ENCODE assay signal across 13 cellular contexts in genomic region chr6:154766993-154767392, GRCh38. TPM values are rescaled to one million over a fixed set of nuclear protein-coding genes. Genes with fewer than 3 reads are reported as not detected.
DNase-seq lines count a peak whose midpoint lies in the region; ATAC-seq, FAIRE-seq and TF ChIP-seq lines count a peak whose summit lies in the region.
"Had no signal": no experiment of that assay in that cellular context is flagged by ENCODE, and none has a peak within 500 bp of the region (broad histone marks: within the 10 kb centered on the region; RNA-seq: fewer than 3 reads in every experiment).

No MANE protein-coding gene starts in this region.

- in situ Hi-C loops in GM23248 (cut with MboI), result no loop called here
- in situ Hi-C loops in astrocyte of the spinal cord (cut with HindIII; ENCODE audit: low sequenced_read_pairs), result no loop called here

- TF ChIP-seq RAD21 in A549 (conservative IDR thresholded peaks at IDR 0.05 in 1 of 2, IDR thresholded peaks at IDR 0.05 in 1 of 2), result no peak

- H3K27ac ChIP-seq in A549, result no peak overlapping the region
- H3K27ac ChIP-seq in GM23248, result no peak overlapping the region
- no peak overlapping the region for H3K27ac ChIP-seq in left lung
- peak overlapping the region in 1 of 5 donors; percentile 8 for H3K27ac ChIP-seq in stomach
- H3K27ac ChIP-seq: BLaER1, esophagus squamous epithelium had no signal

- H3K4me2 ChIP-seq in A549 (peak overlapping the region; percentile 17; the same call in 1 of the 3 replicates), GM23248 (ENCODE audit: unreplicated experiment) (no peak overlapping the region)
- H3K4me2 ChIP-seq: BLaER1 had no signal

- TF ChIP-seq EP300 in A549 (IDR thresholded peaks at IDR 0.05) (no peak), stomach (IDR thresholded peaks at IDR 0.05) (no peak)

- TF ChIP-seq POLR2A in A549 (IDR thresholded peaks at IDR 0.05; ENCODE audit: low read length) (no peak), stomach (IDR thresholded peaks at IDR 0.05) (no peak)

- no peaks in the 10 kb centered on the region for H3K36me3 ChIP-seq in GM23248 (ENCODE audit: low read depth)
- no peaks in the 10 kb centered on the region for H3K36me3 ChIP-seq in left lung
- no peaks in the 10 kb centered on the region for H3K36me3 ChIP-seq in stomach
- H3K36me3 ChIP-seq: esophagus squamous epithelium had no signal

- peaks cover 100% of the 10 kb centered on the region for H3K79me2 ChIP-seq in GM23248 (ENCODE audit: insufficient read depth)

- peaks cover 72% of the 10 kb centered on the region for H4K20me1 ChIP-seq in GM23248 (ENCODE audit: insufficient read depth)

- POLR2A ChIA-PET in A549 (lab: Yijun Ruan, JAX), result no interaction called here

- CTCF ChIA-PET in A549 (lab: Yijun Ruan, JAX), result interaction anchor here (0.6 kb wide), 1 partner anchor 91 kb away, joined by 3 read pairs; no protein-coding TSS in a partner anchor

- H3K9me3 ChIP-seq in A549, result no peaks in the 10 kb centered on the region
- no peaks in the 10 kb centered on the region for H3K9me3 ChIP-seq in GM23248 (ENCODE audit: low read depth)
- no peaks in the 10 kb centered on the region for H3K9me3 ChIP-seq in left lung
- no peaks in the 10 kb centered on the region for H3K9me3 ChIP-seq in stomach
- H3K9me3 ChIP-seq: esophagus squamous epithelium had no signal

- ATAC-seq in A549, result no peak
- ATAC-seq in left lung, result peak; percentile 29
- ATAC-seq in GM21390 (IDR thresholded peaks at IDR 0.05; ENCODE audit: unreplicated experiment), result no peak

- no peak overlapping the region for H3K9ac ChIP-seq in GM23248
- H3K9ac ChIP-seq: BLaER1 had no signal

- H3K4me1 ChIP-seq in A549 (peaks cover 14% of the 10 kb centered on the region; the same call in 2 of the 3 replicates), GM23248 (ENCODE audit: insufficient read depth) (peaks cover 13% of the 10 kb centered on the region), left lung (peaks cover 11 to 39% of the 10 kb centered on the region in 2 donors), stomach (peaks cover 37 to 84% (median 63%) of the 10 kb centered on the region in 4 donors)
- H3K4me1 ChIP-seq: BLaER1 had no signal

- H3F3A ChIP-seq in GM23248 (ENCODE audit: insufficient read depth), result 0 out of 2 replicates have a peak, but pooled peaks cover 12% of the 10 kb centered on the region

- intact Hi-C loops in left lung (cut with DNase I) (no loop called here), stomach (cut with DNase I; ENCODE audit: low total_unique reads) (no loop called here)

- no peak for TF ChIP-seq CTCF in A549 (IDR thresholded peaks at IDR 0.05)
- no peak for TF ChIP-seq CTCF in astrocyte of the spinal cord (IDR thresholded peaks at IDR 0.05; ENCODE audit: low read depth, low read length)
- TF ChIP-seq CTCF in left lung (IDR thresholded peaks at IDR 0.05), result no peak
- TF ChIP-seq CTCF in stomach (IDR thresholded peaks at IDR 0.05), result no peak

- DNase-seq in A549 (ENCODE audit: low read depth in 1 of 2, low spot score in 1 of 2), result no peak
- DNase-seq in GM23248, result peak; percentile 28
- peak; percentile 36 for DNase-seq in astrocyte of the spinal cord (ENCODE audit: low read depth, low spot score)
- DNase-seq in left lung, result no peak
- DNase-seq in NCI-H1105 treated with DMSO at 0.1 percent for 48 hours (lab: John Stamatoyannopoulos, UW), result no peak
- DNase-seq in stomach, result no peak
- no peak for DNase-seq in GF-D8 (lab: John Stamatoyannopoulos, UW)
- DNase-seq: activated CD4-positive, CD25-positive, alpha-beta regulatory T cell treated with anti-CD3 and anti-CD28 coated beads, Interleukin-2, amount 50 U/mL, for 72 hours; activated T-cell treated with anti-CD3 and anti-CD28 coated beads, Interleukin-2, amount 50 U/mL, for 48 hours; esophagus squamous epithelium; NCI-H524 treated with DMSO at 0.1 percent for 48 hours had no signal

- H3K27me3 ChIP-seq in GM23248 (replicated peaks; ENCODE audit: insufficient read depth) (no peaks in the 10 kb centered on the region), left lung (no peaks in the 10 kb centered on the region), stomach (no peaks in the 10 kb centered on the region)
- H3K27me3 ChIP-seq: BLaER1, esophagus squamous epithelium had no signal

- FAIRE-seq in A549 (lab: Jason Lieb, UNC), result no peak

- no peaks in the 10 kb centered on the region for H3K9me2 ChIP-seq in GM23248 (ENCODE audit: insufficient read depth)

- H3K4me3 ChIP-seq in A549, result no peak overlapping the region
- no peak overlapping the region for H3K4me3 ChIP-seq in GM23248
- H3K4me3 ChIP-seq in astrocyte of the spinal cord (ENCODE audit: low read depth, low read length), result no peak overlapping the region
- H3K4me3 ChIP-seq in left lung, result no peak overlapping the region
- H3K4me3 ChIP-seq in stomach, result no peak overlapping the region
- H3K4me3 ChIP-seq: BLaER1, esophagus squamous epithelium had no signal

- no peak overlapping the region for H2AFZ ChIP-seq in GM23248

TF ChIP-seq in A549, 52 proteins besides CTCF, POLR2A, EP300 and RAD21:
- TF ChIP-seq CBX2 (IDR thresholded peaks at IDR 0.05; ENCODE audit: borderline replicate concordance, low read depth) (no peak), TFCP2L1 (CRISPR knock-in tag; IDR thresholded peaks at IDR 0.05) (no peak), MYC (IDR thresholded peaks at IDR 0.05; ENCODE audit: borderline replicate concordance, low read length) (no peak), HOXB13 (CRISPR knock-in tag; IDR thresholded peaks at IDR 0.05; ENCODE audit: low read depth) (no peak), FOSL2 (IDR thresholded peaks at IDR 0.05) (no peak), FOSL2 (CRISPR knock-in tag; IDR thresholded peaks at IDR 0.05) (no peak), BHLHE40 (IDR thresholded peaks at IDR 0.05; ENCODE audit: low read depth, low read length) (no peak), NR3C1 (IDR thresholded peaks at IDR 0.05) (no peak), CEBPB (IDR thresholded peaks at IDR 0.05) (no peak), SMC3 (IDR thresholded peaks at IDR 0.05) (no peak), KDM5A (IDR thresholded peaks at IDR 0.05) (no peak), EHF (CRISPR knock-in tag; IDR thresholded peaks at IDR 0.05) (no peak), SREBF2 (IDR thresholded peaks at IDR 0.05) (no peak), HDAC2 (IDR thresholded peaks at IDR 0.05) (no peak)
- TF ChIP-seq, protein P1, sequence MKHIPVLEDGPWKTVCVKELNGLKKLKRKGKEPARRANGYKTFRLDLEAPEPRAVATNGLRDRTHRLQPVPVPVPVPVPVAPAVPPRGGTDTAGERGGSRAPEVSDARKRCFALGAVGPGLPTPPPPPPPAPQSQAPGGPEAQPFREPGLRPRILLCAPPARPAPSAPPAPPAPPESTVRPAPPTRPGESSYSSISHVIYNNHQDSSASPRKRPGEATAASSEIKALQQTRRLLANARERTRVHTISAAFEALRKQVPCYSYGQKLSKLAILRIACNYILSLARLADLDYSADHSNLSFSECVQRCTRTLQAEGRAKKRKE (CRISPR knock-in tag; IDR thresholded peaks at IDR 0.05; ENCODE audit: low read depth), result no peak
TF ChIP-seq in A549: peak in this region for 0.

RNA-seq across cellular contexts. Expression of gene SCAF8, which starts 33.8 kb away (rescaled TPM):
- polyA plus RNA-seq in A549 (2011; rRNA removed) (22.4 and 27.3 TPM in 2 replicates), A549 (2017; fragmentation: RNase III; extraction: RNeasy Plus Mini Kit Qiagen cat#74134 plus additional on column Dnase treatment) (13.4 to 15.0 TPM (median 14.2 TPM) in 3 replicates), GM23248 (2016; fragmentation: Nextera tagmentation; extraction: Ambion mirVana) (10.3 and 11.7 TPM in 2 replicates), stomach (1 to 10 TPM; 6.6 to 9.2 (median 7.0) TPM)
- 5.4 and 6.3 TPM in 2 replicates for polyA plus RNA-seq in A549 (2012; cell fraction: cytosol; rRNA removed)
- 7.5 and 11.0 TPM in 2 replicates for polyA plus RNA-seq in A549 (2012; cell fraction: nucleus; rRNA removed)
- 25.5 and 26.0 TPM in 2 replicates for polyA minus RNA-seq in A549 (2011; rRNA and poly(A)+ RNA removed)
- 22.3 and 39.2 TPM in 2 replicates for total RNA-seq in GM23248 (2014; rRNA removed; shearing (Covaris generic))
- total RNA-seq in left lung (10 to 100 TPM; 34.3 to 34.7 TPM), stomach (10 to 100 TPM; 15.1 to 62.5 (median 38.8) TPM)

Comparison
In these comparisons a context has a peak if more than half of its experiments do, and no peak if none do; other contexts are left out.
1. DNase-seq: peak in GM23248 (single experiment) and astrocyte of the spinal cord (single experiment); none in A549 (0 of 2), left lung (0 of 2), NCI-H1105 treated with DMSO at 0.1 percent for 48 hours (single experiment), stomach (single experiment) and GF-D8 (single experiment).